In the genomic region with DNA sequence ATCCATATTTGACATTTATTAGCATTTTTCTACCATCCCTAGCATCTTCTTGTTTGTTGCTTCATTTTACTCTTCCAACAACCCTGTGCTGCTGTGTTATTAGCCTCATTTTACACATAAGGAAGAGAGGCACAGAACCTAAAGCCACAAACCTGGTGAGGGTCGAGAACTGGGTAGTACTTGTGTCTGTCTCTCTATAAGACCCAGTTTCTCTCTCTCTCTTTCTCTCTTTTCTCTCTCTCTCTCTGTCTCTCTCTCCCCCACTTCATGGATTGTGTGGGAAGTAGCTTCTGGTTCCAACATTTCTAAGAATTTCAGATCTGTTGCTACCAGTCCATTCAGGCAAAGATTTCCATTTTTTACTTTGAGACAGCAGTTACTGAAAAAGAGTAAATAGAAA, we compare ENCODE assay signal across 14 cellular contexts. TPM values are rescaled to one million over a fixed set of nuclear protein-coding genes. Genes with fewer than 3 reads are reported as not detected.
A peak's percentile ranks its signal among the peaks of the same experiment; 100 is the strongest.
DNase-seq lines count a peak whose midpoint lies in the region; ATAC-seq, FAIRE-seq and TF ChIP-seq lines count a peak whose summit lies in the region.
"Had no signal": no experiment of that assay in that cellular context is flagged by ENCODE, and none has a peak within 500 bp of the region (broad histone marks: within the 10 kb centered on the region; RNA-seq: fewer than 3 reads in every experiment).

No MANE protein-coding gene starts in this region.

- H3K4me3 ChIP-seq in ACC112 (ENCODE audit: low read depth, low read length) (peak overlapping the region; percentile 78), mesenchymal stem cell (ENCODE audit: insufficient read depth in 1 of 2, low read depth in 1 of 2, low read length in 2 of 2) (no peak overlapping the region), pancreas (no peak overlapping the region), suprapubic skin (no peak overlapping the region)
- no peak overlapping the region for H3K4me3 ChIP-seq in CD4-positive, alpha-beta memory T cell (ENCODE audit: low read length in 2 of 2)
- H3K4me3 ChIP-seq: mucosa of descending colon had no signal

- H3K23ac ChIP-seq in mesenchymal stem cell (ENCODE audit: low read length in 2 of 2): no peak overlapping the region

- ATAC-seq in WTC11: no peak
- no peak for ATAC-seq in GM19023 (IDR thresholded peaks at IDR 0.05; ENCODE audit: unreplicated experiment)
- ATAC-seq in pancreas: no peak
- ATAC-seq: mucosa of descending colon had no signal

- no peak for TF ChIP-seq EP300 in suprapubic skin (IDR thresholded peaks at IDR 0.05)

- H3K36me3 Mint-ChIP-seq in CD4-positive, alpha-beta memory T cell: peaks cover 3 to 8% of the 10 kb centered on the region in 2 donors
- peaks cover 4% of the 10 kb centered on the region; the same call in 1 of the 2 replicates for H3K36me3 Mint-ChIP-seq in WTC11

- no peak overlapping the region for H2BK5ac ChIP-seq in mesenchymal stem cell (ENCODE audit: low read depth, low read length, poor library complexity, severe bottlenecking)

- no peak overlapping the region for H4K91ac ChIP-seq in mesenchymal stem cell (ENCODE audit: low read length)

- H2BK15ac ChIP-seq in mesenchymal stem cell (ENCODE audit: low read depth, poor library complexity, severe bottlenecking): no peak overlapping the region

- H3K27ac ChIP-seq in ACC112 (ENCODE audit: low read depth, low read length) (no peak overlapping the region), mesenchymal stem cell (ENCODE audit: low read length, poor library complexity, severe bottlenecking) (no peak overlapping the region), pancreas (no peak overlapping the region), suprapubic skin (no peak overlapping the region)
- no peak overlapping the region for H3K27ac ChIP-seq in CD4-positive, alpha-beta memory T cell (ENCODE audit: low read depth, low read length)

- peaks cover 6% of the 10 kb centered on the region for H3K79me1 ChIP-seq in mesenchymal stem cell (replicated peaks; ENCODE audit: low read length, poor library complexity, severe bottlenecking)

- FAIRE-seq in pancreas (lab: Jason Lieb, UNC): no peak

- no peak overlapping the region for H3K4me2 ChIP-seq in mesenchymal stem cell (ENCODE audit: low read length, poor library complexity, severe bottlenecking)

- peaks cover 4 to 21% (median 15%) of the 10 kb centered on the region in 4 donors for H3K4me1 Mint-ChIP-seq in CD4-positive, alpha-beta memory T cell
- peaks cover 14% of the 10 kb centered on the region for H3K4me1 Mint-ChIP-seq in WTC11

- H3K79me2 ChIP-seq in ACC112 (ENCODE audit: control insufficient read depth, insufficient read depth, low read length, unreplicated experiment): peaks cover 11% of the 10 kb centered on the region

- H3K4me1 ChIP-seq in ACC112 (ENCODE audit: control insufficient read depth, insufficient read depth, low read length, unreplicated experiment) (peaks cover 18% of the 10 kb centered on the region), mesenchymal stem cell (ENCODE audit: control insufficient read depth, insufficient read depth, low read depth, low read length) (peaks cover 2% of the 10 kb centered on the region), pancreas (peaks cover 0 to 19% (median 0%) of the 10 kb centered on the region in 3 donors), suprapubic skin (peaks cover 22% of the 10 kb centered on the region)
- H3K4me1 ChIP-seq in CD4-positive, alpha-beta memory T cell (ENCODE audit: insufficient read depth, low read length): peaks cover 28% of the 10 kb centered on the region

- H2AK5ac ChIP-seq in mesenchymal stem cell (ENCODE audit: low read length, severe bottlenecking): no peak overlapping the region

- H2BK12ac ChIP-seq in mesenchymal stem cell (ENCODE audit: low read length in 2 of 2): no peak overlapping the region

- H3K9ac ChIP-seq in mesenchymal stem cell (ENCODE audit: low read length): peak overlapping the region; percentile 97

- H3K18ac ChIP-seq in mesenchymal stem cell (ENCODE audit: low read depth in 1 of 2, low read length in 2 of 2): no peak overlapping the region

- no peak for TF ChIP-seq POLR2A in suprapubic skin (IDR thresholded peaks at IDR 0.05)

- no peak overlapping the region for H3K4ac ChIP-seq in mesenchymal stem cell (ENCODE audit: low read depth in 1 of 2, low read length in 2 of 2)

- no peak overlapping the region for H3K14ac ChIP-seq in mesenchymal stem cell (ENCODE audit: low read length in 2 of 2)

- no peak for DNase-seq in CD4-positive, alpha-beta memory T cell
- no peak for DNase-seq in WTC11 (ENCODE audit: low spot score)
- DNase-seq in mesenchymal stem cell: no peak
- no peak for DNase-seq in cerebellar nuclear complex (lab: John Stamatoyannopoulos, UW)
- DNase-seq in pancreas: no peak
- no peak for DNase-seq in suprapubic skin (ENCODE audit: low spot score in 2 of 2)
- DNase-seq: Caco-2, esophagus squamous epithelium, NCI-H446, Right ventricle myocardium superior, tibial artery had no signal

- WGBS in mesenchymal stem cell: no CpG with 5 or more reads among the region's 1 CpG
- WGBS in pancreas, 2 donors: 84% methylated on average over 1 of the region's 1 CpG
- 86% methylated on average over 1 of the region's 1 CpG for WGBS in suprapubic skin

- H3K27me3 ChIP-seq in ACC112 (ENCODE audit: insufficient read depth, low read length) (no peaks in the 10 kb centered on the region), mesenchymal stem cell (ENCODE audit: control insufficient read depth in 1 of 2, insufficient read depth in 1 of 2, low read length in 2 of 2) (no peaks in the 10 kb centered on the region), pancreas (no peaks in the 10 kb centered on the region), suprapubic skin (no peaks in the 10 kb centered on the region)
- no peaks in the 10 kb centered on the region for H3K27me3 ChIP-seq in CD4-positive, alpha-beta memory T cell (ENCODE audit: insufficient read depth, low read length)
- H3K27me3 ChIP-seq: esophagus squamous epithelium, tibial artery had no signal

- TF ChIP-seq CTCF in WTC11 (IDR thresholded peaks at IDR 0.05) (no peak), pancreas (IDR thresholded peaks at IDR 0.05) (no peak), suprapubic skin (IDR thresholded peaks at IDR 0.05) (no peak)

- peak overlapping the region in 5 of 7 donors; percentile 48 to 85 (median 70) for H3K27ac Mint-ChIP-seq in CD4-positive, alpha-beta memory T cell
- no peak overlapping the region for H3K27ac Mint-ChIP-seq in WTC11

- no peaks in the 10 kb centered on the region for H3K9me3 ChIP-seq in CD4-positive, alpha-beta memory T cell (ENCODE audit: control insufficient read depth in 1 of 2, low read length in 2 of 2)
- H3K9me3 ChIP-seq in mesenchymal stem cell (ENCODE audit: control insufficient read depth, low read length) (no peaks in the 10 kb centered on the region), pancreas (no peaks in the 10 kb centered on the region), suprapubic skin (no peaks in the 10 kb centered on the region)
- H3K9me3 ChIP-seq: Caco-2, esophagus squamous epithelium, mucosa of descending colon, tibial artery had no signal

- peak overlapping the region; percentile 87 for H2AFZ ChIP-seq in ACC112 (ENCODE audit: low read length, unreplicated experiment)
- no peak overlapping the region for H2AFZ ChIP-seq in mesenchymal stem cell (ENCODE audit: low read depth, low read length)

- H4K8ac ChIP-seq in mesenchymal stem cell (ENCODE audit: low read length): no peak overlapping the region

- CTCF ChIA-PET in CD4-positive, alpha-beta memory T cell (lab: Charles Lee; ENCODE audit: partially characterized antibody): no interaction called here
- CTCF ChIA-PET in WTC11 (lab: Charles Lee): no interaction called here

- intact Hi-C loops in CD4-positive, alpha-beta memory T cell (cut with micrococcal nuclease): loop anchor here (2.0 to 10.0 kb wide), 7 partner anchors 188 to 1991 kb away; a partner anchor contains a TSS
- intact Hi-C loops in pancreas (cut with DNase I): no loop called here

- H3K9me3 Mint-ChIP-seq in CD4-positive, alpha-beta memory T cell: no peaks in the 10 kb centered on the region
- H3K9me3 Mint-ChIP-seq in WTC11: no peaks in the 10 kb centered on the region

- no peaks in the 10 kb centered on the region for H3K27me3 Mint-ChIP-seq in CD4-positive, alpha-beta memory T cell
- peaks cover 4% of the 10 kb centered on the region for H3K27me3 Mint-ChIP-seq in WTC11 (ENCODE audit: low read depth)

- H2BK120ac ChIP-seq in mesenchymal stem cell (ENCODE audit: low read depth, low read length): no peak overlapping the region

- POLR2A ChIA-PET in CD4-positive, alpha-beta memory T cell (lab: Charles Lee; ENCODE audit: partially characterized antibody): no interaction called here
- POLR2A ChIA-PET in WTC11 (lab: Charles Lee): no interaction called here

- 0 out of 2 replicates have a peak, but pooled peaks cover 4% of the 10 kb centered on the region for H3K36me3 ChIP-seq in ACC112 (ENCODE audit: insufficient read depth, low read length)
- H3K36me3 ChIP-seq in CD4-positive, alpha-beta memory T cell (ENCODE audit: insufficient read depth, low read length): peaks cover 2% of the 10 kb centered on the region
- peaks cover 1 to 12% of the 10 kb centered on the region in 2 experiments for H3K36me3 ChIP-seq in mesenchymal stem cell (ENCODE audit: control insufficient read depth in 1 of 2, insufficient read depth in 2 of 2, low read depth in 1 of 2, low read length in 2 of 2)
- H3K36me3 ChIP-seq in pancreas: peaks cover 0 to 2% (median 0%) of the 10 kb centered on the region in 3 donors
- H3K36me3 ChIP-seq in suprapubic skin: peaks cover 1% of the 10 kb centered on the region

- H3K4me3 Mint-ChIP-seq in CD4-positive, alpha-beta memory T cell: peak overlapping the region; percentile 36 to 81 (median 73)
- peak overlapping the region; percentile 34 for H3K4me3 Mint-ChIP-seq in WTC11

RNA-seq across cellular contexts. Expression of a gene that starts 1.4 kb away (rescaled TPM):
- 10 to 100 TPM; 21.6 to 32.5 TPM for total RNA-seq in CD4-positive, alpha-beta memory T cell
- polyA plus RNA-seq in CD4-positive, alpha-beta memory T cell: 1 to 10 TPM; 7.1 to 8.6 TPM
- total RNA-seq in WTC11 (2021) (12.9 to 15.8 TPM (median 14.1 TPM) in 3 replicates), pancreas (1 to 10 TPM; 5.1 to 9.7 (median 8.5) TPM), suprapubic skin (10 to 100 TPM in 2 of 4 donors, 1 to 10 TPM in 2; 4.7 to 78.0 (median 13.8) TPM)
- polyA plus RNA-seq in mesenchymal stem cell (2013, experiment 1 of 2): 31.3 TPM
- 32.4 TPM for polyA plus RNA-seq in mesenchymal stem cell (2013, experiment 2 of 2)
- polyA plus RNA-seq in pancreas: 10 to 100 TPM in 1 of 2 donors, 1 to 10 TPM in 1; 8.6 to 10.9 TPM

RNA-seq across cellular contexts. Expression of a gene that starts 53.9 kb away (rescaled TPM):
- not detected for total RNA-seq in CD4-positive, alpha-beta memory T cell
- polyA plus RNA-seq in CD4-positive, alpha-beta memory T cell: not detected
- total RNA-seq in WTC11 (2021) (not detected in 3 replicates), pancreas (not detected), suprapubic skin (not detected)
- polyA plus RNA-seq in mesenchymal stem cell (2013, experiment 1 of 2): 9.7 TPM
- 11.1 TPM for polyA plus RNA-seq in mesenchymal stem cell (2013, experiment 2 of 2)
- polyA plus RNA-seq in pancreas: under 1 TPM; 0.19 to 0.99 TPM
